Comparison of ENCODE assay signal across 1 cellular context in genomic region chr1:160046494-160047115, GRCh38.
TF ChIP-seq lines count a peak whose summit lies in the region.

No MANE protein-coding gene starts in this region.

TF ChIP-seq in K562, 482 proteins besides CTCF, POLR2A, EP300 and RAD21 (continued from another document and continues in another):
- TF ChIP-seq ZNF592 (IDR thresholded peaks at IDR 0.05) = no peak
- TF ChIP-seq ZNF79 (CRISPR knock-in tag; IDR thresholded peaks at IDR 0.05; ENCODE audit: low read depth) = no peak
- TF ChIP-seq HNRNPH1 (optimal IDR thresholded peaks at IDR 0.05; ENCODE audit: low read depth, low read length) = no peak
- no peak for TF ChIP-seq ADNP (tag; IDR thresholded peaks at IDR 0.05)
- TF ChIP-seq PHB (CRISPR knock-in tag; IDR thresholded peaks at IDR 0.05) = no peak
- TF ChIP-seq CCAR2 (IDR thresholded peaks at IDR 0.05; ENCODE audit: low read depth, low read length) = no peak
- TF ChIP-seq WHSC1 (IDR thresholded peaks at IDR 0.05; ENCODE audit: low read length) = no peak
- no peak for TF ChIP-seq ZNF165 (CRISPR knock-in tag; IDR thresholded peaks at IDR 0.05; ENCODE audit: borderline replicate concordance)
- no peak for TF ChIP-seq MED1 (CRISPR knock-in tag; IDR thresholded peaks at IDR 0.05; ENCODE audit: borderline replicate concordance)
- no peak for TF ChIP-seq GTF2A2 (tag; IDR thresholded peaks at IDR 0.05)
- no peak for TF ChIP-seq PCBP1 (IDR thresholded peaks at IDR 0.05; ENCODE audit: low read depth, low read length, poor library complexity, severe bottlenecking)
- no peak for TF ChIP-seq ATF1 (CRISPR knock-in tag; IDR thresholded peaks at IDR 0.05)
- TF ChIP-seq ATF1 (tag; IDR thresholded peaks at IDR 0.05) = peak; percentile 70
- peak; percentile 61; the same call in 1 of the 2 replicates for TF ChIP-seq PYGO2 (tag; IDR thresholded peaks at IDR 0.05)
- no peak for TF ChIP-seq ARID2 (IDR thresholded peaks at IDR 0.05)
- peak; percentile 78 for TF ChIP-seq CXXC5 (CRISPR knock-in tag; IDR thresholded peaks at IDR 0.05)
- TF ChIP-seq RNF2 (IDR thresholded peaks at IDR 0.05) = peak; percentile 63; the same call in 1 of the 2 replicates
- TF ChIP-seq KDM4B (IDR thresholded peaks at IDR 0.05; ENCODE audit: borderline replicate concordance in 2 of 2, low read depth in 1 of 2) = no peak
- TF ChIP-seq PKNOX1 (IDR thresholded peaks at IDR 0.05) = peak; percentile 43; the same call in 1 of the 2 replicates
- TF ChIP-seq PHF8 (IDR thresholded peaks at IDR 0.05; ENCODE audit: borderline replicate concordance, low read length) = no peak
- no peak for TF ChIP-seq ZNF121 (CRISPR knock-in tag; conservative IDR thresholded peaks at IDR 0.05)
- no peak for TF ChIP-seq JUNB (CRISPR knock-in tag; conservative IDR thresholded peaks at IDR 0.05)
- no peak for TF ChIP-seq RBBP5 (IDR thresholded peaks at IDR 0.05; ENCODE audit: borderline replicate concordance, insufficient read depth, low read length, poor library complexity, severe bottlenecking)
- TF ChIP-seq SP1 (CRISPR knock-in tag; IDR thresholded peaks at IDR 0.05) = peak; percentile 87
- no peak for TF ChIP-seq ZNF778 (CRISPR knock-in tag; IDR thresholded peaks at IDR 0.05)
- TF ChIP-seq RNF219 (CRISPR knock-in tag; IDR thresholded peaks at IDR 0.05) = no peak
- no peak for TF ChIP-seq C11orf30 (IDR thresholded peaks at IDR 0.05; ENCODE audit: low read depth)
- no peak for TF ChIP-seq ZNF431 (CRISPR knock-in tag; IDR thresholded peaks at IDR 0.05)
- no peak for TF ChIP-seq SREBF2 (CRISPR knock-in tag; IDR thresholded peaks at IDR 0.05)
- TF ChIP-seq RFX7 (CRISPR knock-in tag; IDR thresholded peaks at IDR 0.05) = no peak
- no peak for TF ChIP-seq ZSCAN32 (CRISPR knock-in tag; IDR thresholded peaks at IDR 0.05)
- TF ChIP-seq MXI1 (IDR thresholded peaks at IDR 0.05; ENCODE audit: low read depth, low read length) = peak; percentile 47; the same call in 1 of the 2 replicates
- no peak for TF ChIP-seq PURB (CRISPR knock-in tag; IDR thresholded peaks at IDR 0.05; ENCODE audit: low read depth)
- TF ChIP-seq ZBTB9 (CRISPR knock-in tag; IDR thresholded peaks at IDR 0.05) = peak; percentile 69; the same call in 1 of the 2 replicates
- peak in 1 of 2 experiments; percentile 96; a peak in 2 of 3 replicates for TF ChIP-seq CBX3 (IDR thresholded peaks at IDR 0.05; ENCODE audit: borderline replicate concordance in 1 of 2, low read length in 2 of 2)
- peak; percentile 68; the same call in 1 of the 2 replicates for TF ChIP-seq MBD2 (IDR thresholded peaks at IDR 0.05; ENCODE audit: borderline replicate concordance, low read depth)
- TF ChIP-seq SIX5 (IDR thresholded peaks at IDR 0.05; ENCODE audit: borderline replicate concordance in 1 of 2, insufficient read depth in 1 of 2, low read depth in 1 of 2, low read length in 2 of 2) = no peak
- peak; percentile 77 for TF ChIP-seq BRD9 (IDR thresholded peaks at IDR 0.05; ENCODE audit: low read depth, partially characterized antibody)
- no peak for TF ChIP-seq MGA (IDR thresholded peaks at IDR 0.05)
- TF ChIP-seq ZNF124 (CRISPR knock-in tag; IDR thresholded peaks at IDR 0.05) = no peak
- TF ChIP-seq ETV6 (IDR thresholded peaks at IDR 0.05; ENCODE audit: borderline replicate concordance in 1 of 2, low read depth in 2 of 2, low read length in 1 of 2) = peak in 1 of 2 experiments; percentile 48; a peak in 1 of 4 replicates
- TF ChIP-seq ETV6 (CRISPR knock-in tag; IDR thresholded peaks at IDR 0.05; ENCODE audit: borderline replicate concordance) = no peak
- no peak; the same call in 1 of the 2 replicates for TF ChIP-seq ZBTB1 (CRISPR knock-in tag; IDR thresholded peaks at IDR 0.05; ENCODE audit: borderline replicate concordance, low read depth)
- TF ChIP-seq IRF1 (CRISPR knock-in tag; IDR thresholded peaks at IDR 0.05; ENCODE audit: borderline replicate concordance) = no peak
